8 cellular contexts compared by ENCODE assay signal in the genomic region with DNA sequence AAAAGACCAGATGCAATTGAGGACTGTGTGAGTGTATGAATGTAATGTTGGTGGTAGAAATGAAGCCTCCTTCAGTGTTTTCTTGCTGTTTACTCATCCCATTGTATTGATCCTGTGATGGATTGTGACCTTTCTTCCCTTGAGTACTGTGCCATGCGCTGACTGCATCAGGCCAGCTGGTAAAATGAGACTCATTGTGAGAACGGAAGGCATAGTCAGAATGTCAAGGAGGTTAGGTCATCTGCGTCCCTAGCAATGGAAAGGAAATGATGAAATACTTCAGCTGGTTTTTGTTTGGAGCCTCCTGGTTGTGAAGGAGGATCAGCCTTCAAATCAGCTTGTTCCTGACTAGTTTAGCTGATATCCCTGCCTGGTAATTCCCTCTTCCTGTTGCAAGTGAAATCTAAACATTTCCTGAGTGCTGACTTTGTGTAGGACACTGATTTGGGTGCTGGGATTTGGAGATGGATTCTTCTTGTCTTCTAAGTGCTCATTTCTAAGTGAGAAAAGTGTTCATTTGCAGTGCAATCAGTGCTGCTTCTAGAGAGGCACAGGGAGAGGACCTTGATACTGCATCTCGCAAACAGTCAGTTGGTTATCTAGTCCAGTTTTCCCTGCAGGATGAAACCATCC. TPM values are rescaled to one million over a fixed set of nuclear protein-coding genes. Genes with fewer than 3 reads are reported as not detected.
DNase-seq lines count a peak whose midpoint lies in the region; ATAC-seq, FAIRE-seq and TF ChIP-seq lines count a peak whose summit lies in the region.

No MANE protein-coding gene starts in this region.

- H3K27me3 Mint-ChIP-seq in endothelial cell (ENCODE audit: unreplicated experiment), result peaks cover 2% of the 10 kb centered on the region

- no peaks in the 10 kb centered on the region for H3K36me3 Mint-ChIP-seq in endothelial cell (ENCODE audit: low read depth, unreplicated experiment)

- H3K4me1 Mint-ChIP-seq in endothelial cell (ENCODE audit: unreplicated experiment), result peaks cover 16% of the 10 kb centered on the region

- H3K27ac ChIP-seq in ACC112 (ENCODE audit: low read depth, low read length), result peak overlapping the region; percentile 95

- peak overlapping the region; percentile 93 for H3K27ac Mint-ChIP-seq in endothelial cell (ENCODE audit: unreplicated experiment)

- no peaks in the 10 kb centered on the region for H3K9me3 Mint-ChIP-seq in endothelial cell (ENCODE audit: unreplicated experiment)

- no peak for ATAC-seq in HG02884 (IDR thresholded peaks at IDR 0.05; ENCODE audit: unreplicated experiment)
- no peak for ATAC-seq in HG03439 (IDR thresholded peaks at IDR 0.05; ENCODE audit: unreplicated experiment)

- H3K36me3 ChIP-seq in ACC112 (ENCODE audit: insufficient read depth, low read length), result no peaks in the 10 kb centered on the region

- H3K4me3 Mint-ChIP-seq in endothelial cell (ENCODE audit: unreplicated experiment), result no peak overlapping the region

- no peak for FAIRE-seq in frontal cortex (lab: Jason Lieb, UNC)

- no peaks in the 10 kb centered on the region for H3K27me3 ChIP-seq in ACC112 (ENCODE audit: insufficient read depth, low read length)

- H2AFZ ChIP-seq in ACC112 (ENCODE audit: low read length, unreplicated experiment), result no peak overlapping the region

- H3K4me1 ChIP-seq in ACC112 (ENCODE audit: control insufficient read depth, insufficient read depth, low read length, unreplicated experiment), result peaks cover 48% of the 10 kb centered on the region

- H3K79me2 ChIP-seq in ACC112 (ENCODE audit: control insufficient read depth, insufficient read depth, low read length, unreplicated experiment), result no peaks in the 10 kb centered on the region

- no peak for TF ChIP-seq CTCF in endothelial cell (IDR thresholded peaks at IDR 0.05; ENCODE audit: unreplicated experiment)

- peak overlapping the region; percentile 26; the same call in 1 of the 2 replicates for H3K4me3 ChIP-seq in ACC112 (ENCODE audit: low read depth, low read length)

- DNase-seq in H4 (ENCODE audit: low spot score), result peak; percentile 97
- peak; percentile 94 for DNase-seq in RPMI7951 (ENCODE audit: low read depth)
- DNase-seq in endothelial cell (ENCODE audit: low spot score), result peak; percentile 42
- DNase-seq in non-pigmented ciliary epithelial cell (ENCODE audit: low read depth), result peak; percentile 92
- no peak for DNase-seq in frontal cortex (ENCODE audit: low spot score in 2 of 2)

RNA-seq across cellular contexts. Expression of gene TNFSF8, which starts 35.5 kb away (rescaled TPM):
- total RNA-seq in H4 (2014; rRNA removed; shearing (Covaris generic)), result not detected in 2 replicates
- total RNA-seq in RPMI7951 (2014; rRNA removed; shearing (Covaris generic)), result not detected in 2 replicates
- total RNA-seq in endothelial cell (ENCODE audit: unreplicated experiment) (not detected), frontal cortex (under 0.01 TPM)

Comparison
In these comparisons a context has a peak if more than half of its experiments do, and no peak if none do; other contexts are left out.
1. DNase-seq: peak in H4 (single experiment), RPMI7951 (single experiment), endothelial cell (single experiment) and non-pigmented ciliary epithelial cell (single experiment); none in frontal cortex (0 of 2).